17 cellular contexts compared by ENCODE assay signal in the genomic region with DNA sequence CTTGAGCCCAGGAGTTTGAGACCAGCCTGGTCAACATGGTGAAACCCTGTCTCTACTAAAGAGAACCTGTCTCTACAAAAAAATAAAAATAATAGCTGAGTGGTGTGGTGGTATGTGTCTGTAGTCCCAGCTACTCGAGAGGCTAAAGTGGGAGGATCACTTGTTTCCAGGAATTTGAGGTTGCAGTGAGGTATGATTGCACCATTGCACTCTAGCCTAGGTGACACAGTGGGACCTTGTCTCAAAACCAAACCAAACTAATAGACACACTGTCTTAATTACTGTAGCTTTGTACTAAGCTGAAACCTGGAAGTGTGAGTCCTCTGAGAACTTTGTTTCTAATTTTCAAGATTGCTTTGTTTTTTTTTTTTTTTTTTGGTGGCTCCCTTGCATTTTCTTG. TPM values are rescaled to one million over a fixed set of nuclear protein-coding genes. Genes with fewer than 3 reads are reported as not detected.
A peak's percentile ranks its signal among the peaks of the same experiment; 100 is the strongest.
DNase-seq lines count a peak whose midpoint lies in the region; ATAC-seq and TF ChIP-seq lines count a peak whose summit lies in the region.
"Had no signal": no experiment of that assay in that cellular context is flagged by ENCODE, and none has a peak within 500 bp of the region (broad histone marks: within the 10 kb centered on the region; RNA-seq: fewer than 3 reads in every experiment).

No MANE protein-coding gene starts in this region.

- H3K27ac ChIP-seq in CD8-positive, alpha-beta T cell (ENCODE audit: low read depth, low read length) = no peak overlapping the region
- no peak overlapping the region for H3K27ac ChIP-seq in naive thymus-derived CD4-positive, alpha-beta T cell (ENCODE audit: low read depth, low read length)
- H3K27ac ChIP-seq in heart right ventricle (no peak overlapping the region), stomach (no peak overlapping the region)
- H3K27ac ChIP-seq: upper lobe of left lung had no signal

- H3K36me3 ChIP-seq in CD8-positive, alpha-beta T cell (ENCODE audit: insufficient read depth, low read length) = no peaks in the 10 kb centered on the region
- no peaks in the 10 kb centered on the region for H3K36me3 ChIP-seq in naive thymus-derived CD4-positive, alpha-beta T cell (ENCODE audit: control insufficient read depth in 2 of 3, insufficient read depth in 3 of 3, low read length in 3 of 3)
- H3K36me3 ChIP-seq in heart right ventricle = no peaks in the 10 kb centered on the region
- no peaks in the 10 kb centered on the region for H3K36me3 ChIP-seq in stomach
- H3K36me3 ChIP-seq: upper lobe of left lung had no signal

- CTCF ChIA-PET in activated CD4-positive, alpha-beta T cell treated with anti-CD3 and anti-CD28 coated beads for 36 hours (lab: Charles Lee) = interaction anchor here (0.7 to 1.7 kb wide), 5 partner anchors 20 to 120 kb away, joined by 3 to 7 read pairs (median 3); no protein-coding TSS in a partner anchor
- CTCF ChIA-PET in CD8-positive, alpha-beta T cell (lab: Charles Lee) = no interaction called here
- CTCF ChIA-PET in activated CD8-positive, alpha-beta T cell treated with anti-CD3 and anti-CD28 coated beads, Interleukin-2, amount 10 ng/mL, durations not matched to agents 7 days and 5 days (lab: Charles Lee) = interaction anchor here (1.1 kb wide), 1 partner anchor 120 kb away, joined by 3 read pairs; no protein-coding TSS in a partner anchor
- CTCF ChIA-PET in naive thymus-derived CD4-positive, alpha-beta T cell (lab: Charles Lee) = interaction anchor here (0.7 kb wide), 1 partner anchor 27 kb away, joined by 3 read pairs; no protein-coding TSS in a partner anchor

- H3K27me3 ChIP-seq in CD8-positive, alpha-beta T cell (ENCODE audit: insufficient read depth, low read length) = no peaks in the 10 kb centered on the region
- no peaks in the 10 kb centered on the region for H3K27me3 ChIP-seq in naive thymus-derived CD4-positive, alpha-beta T cell (ENCODE audit: control insufficient read depth in 2 of 2, insufficient read depth in 2 of 2, low read length in 2 of 2)
- H3K27me3 ChIP-seq in heart right ventricle (no peaks in the 10 kb centered on the region), stomach (no peaks in the 10 kb centered on the region)
- H3K27me3 ChIP-seq: upper lobe of left lung had no signal

- POLR2A ChIA-PET in activated CD4-positive, alpha-beta T cell treated with anti-CD3 and anti-CD28 coated beads for 36 hours (lab: Charles Lee) = interaction anchor here (0.6 to 1.0 kb wide), 2 partner anchors 246 to 281 kb away, joined by 3 to 4 read pairs; no protein-coding TSS in a partner anchor
- POLR2A ChIA-PET in CD8-positive, alpha-beta T cell (lab: Charles Lee) = interaction anchor here (0.9 kb wide), 1 partner anchor 30 kb away, joined by 3 read pairs; a partner anchor contains a TSS
- POLR2A ChIA-PET in activated CD8-positive, alpha-beta T cell treated with anti-CD3 and anti-CD28 coated beads, Interleukin-2, amount 10 ng/mL, durations not matched to agents 7 days and 5 days (lab: Charles Lee) = interaction anchor here (0.8 kb wide), 1 partner anchor 582 kb away, joined by 3 read pairs; a partner anchor contains a TSS
- POLR2A ChIA-PET in naive thymus-derived CD4-positive, alpha-beta T cell (lab: Charles Lee) = interaction anchor here (1.1 kb wide), 1 partner anchor 26 kb away, joined by 4 read pairs; no protein-coding TSS in a partner anchor

- H3K27ac Mint-ChIP-seq in activated CD4-positive, alpha-beta T cell treated with anti-CD3 and anti-CD28 coated beads for 36 hours = peak overlapping the region; percentile 85
- peak overlapping the region; percentile 57 for H3K27ac Mint-ChIP-seq in CD8-positive, alpha-beta T cell
- no peak overlapping the region for H3K27ac Mint-ChIP-seq in activated CD8-positive, alpha-beta T cell treated with anti-CD3 and anti-CD28 coated beads, Interleukin-2, amount 10 ng/mL, durations not matched to agents 7 days and 5 days
- peak overlapping the region in 7 of 9 donors; percentile 8 to 85 (median 58) for H3K27ac Mint-ChIP-seq in naive thymus-derived CD4-positive, alpha-beta T cell

- peaks cover 42% of the 10 kb centered on the region for H3K4me1 ChIP-seq in CD8-positive, alpha-beta T cell (ENCODE audit: insufficient read depth, low read length)
- peaks cover 0 to 15% of the 10 kb centered on the region in 2 donors for H3K4me1 ChIP-seq in naive thymus-derived CD4-positive, alpha-beta T cell (ENCODE audit: control insufficient read depth in 2 of 2, insufficient read depth in 2 of 2, low read length in 2 of 2)
- H3K4me1 ChIP-seq in heart right ventricle (peaks cover 0 to 50% (median 13%) of the 10 kb centered on the region in 9 donors), stomach (peaks cover 0 to 51% (median 23%) of the 10 kb centered on the region in 4 donors)

- TF ChIP-seq POLR2A in stomach (IDR thresholded peaks at IDR 0.05) = no peak

- peaks cover 8% of the 10 kb centered on the region for H3K36me3 Mint-ChIP-seq in activated CD4-positive, alpha-beta T cell treated with anti-CD3 and anti-CD28 coated beads for 36 hours (ENCODE audit: low read depth)
- H3K36me3 Mint-ChIP-seq in CD8-positive, alpha-beta T cell = peaks cover 6% of the 10 kb centered on the region
- H3K36me3 Mint-ChIP-seq in activated CD8-positive, alpha-beta T cell treated with anti-CD3 and anti-CD28 coated beads, Interleukin-2, amount 10 ng/mL, durations not matched to agents 7 days and 5 days (ENCODE audit: low read depth) = peaks cover 2% of the 10 kb centered on the region
- H3K36me3 Mint-ChIP-seq in naive thymus-derived CD4-positive, alpha-beta T cell = peaks cover 0 to 4% (median 2%) of the 10 kb centered on the region in 5 donors

- no peaks in the 10 kb centered on the region for H3K27me3 Mint-ChIP-seq in activated CD4-positive, alpha-beta T cell treated with anti-CD3 and anti-CD28 coated beads for 36 hours
- H3K27me3 Mint-ChIP-seq in CD8-positive, alpha-beta T cell (ENCODE audit: low read depth) = no peaks in the 10 kb centered on the region
- no peaks in the 10 kb centered on the region for H3K27me3 Mint-ChIP-seq in activated CD8-positive, alpha-beta T cell treated with anti-CD3 and anti-CD28 coated beads, Interleukin-2, amount 10 ng/mL, durations not matched to agents 7 days and 5 days (ENCODE audit: low read depth)
- H3K27me3 Mint-ChIP-seq in naive thymus-derived CD4-positive, alpha-beta T cell = no peaks in the 10 kb centered on the region
- H3K27me3 Mint-ChIP-seq: IgD-negative memory B cell had no signal

- TF ChIP-seq EP300 in stomach (IDR thresholded peaks at IDR 0.05) = no peak

- H3K4me1 Mint-ChIP-seq in activated CD4-positive, alpha-beta T cell treated with anti-CD3 and anti-CD28 coated beads for 36 hours = peaks cover 63% of the 10 kb centered on the region
- H3K4me1 Mint-ChIP-seq in CD8-positive, alpha-beta T cell (ENCODE audit: low read depth) = peaks cover 70% of the 10 kb centered on the region
- peaks cover 40% of the 10 kb centered on the region for H3K4me1 Mint-ChIP-seq in activated CD8-positive, alpha-beta T cell treated with anti-CD3 and anti-CD28 coated beads, Interleukin-2, amount 10 ng/mL, durations not matched to agents 7 days and 5 days (ENCODE audit: low read depth)
- peaks cover 39 to 83% (median 76%) of the 10 kb centered on the region in 7 donors for H3K4me1 Mint-ChIP-seq in naive thymus-derived CD4-positive, alpha-beta T cell

- ATAC-seq in activated CD4-positive, alpha-beta T cell treated with anti-CD3 and anti-CD28 coated beads for 36 hours = peak; percentile 83
- no peak for ATAC-seq in CD8-positive, alpha-beta T cell
- peak; percentile 53 for ATAC-seq in activated CD8-positive, alpha-beta T cell treated with anti-CD3 and anti-CD28 coated beads, Interleukin-2, amount 10 ng/mL, durations not matched to agents 7 days and 5 days
- ATAC-seq in naive thymus-derived CD4-positive, alpha-beta T cell = no peak
- ATAC-seq in heart right ventricle = no peak
- ATAC-seq in GM21737 (IDR thresholded peaks at IDR 0.05; ENCODE audit: unreplicated experiment) = no peak

- DNase-seq in activated CD4-positive, alpha-beta T cell treated with anti-CD3 and anti-CD28 coated beads for 36 hours = peak; percentile 41
- DNase-seq in activated CD4-positive, alpha-beta T cell treated with anti-CD3 and anti-CD28 coated beads for 1 hour = no peak
- no peak for DNase-seq in CD8-positive, alpha-beta T cell
- DNase-seq in activated CD8-positive, alpha-beta T cell treated with anti-CD3 and anti-CD28 coated beads, Interleukin-2, amount 10 ng/mL, durations not matched to agents 7 days and 5 days = no peak
- no peak for DNase-seq in naive thymus-derived CD4-positive, alpha-beta T cell
- DNase-seq in heart right ventricle (no peak), stomach (no peak)
- DNase-seq: amniotic stem cell; C1 segment of cervical spinal cord; central memory CD4-positive, alpha-beta T cell; DMS79 treated with DMSO at 0.1 percent for 48 hours; effector memory CD4-positive, alpha-beta T cell; NCI-H1092 treated with DMSO at 0.1 percent for 48 hours; NCI-H774 had no signal

- no peak for TF ChIP-seq CTCF in CD8-positive, alpha-beta T cell (IDR thresholded peaks at IDR 0.05)
- TF ChIP-seq CTCF in heart right ventricle (IDR thresholded peaks at IDR 0.05) = no peak
- TF ChIP-seq CTCF in stomach (IDR thresholded peaks at IDR 0.05) = no peak

- H3K9me3 Mint-ChIP-seq in activated CD4-positive, alpha-beta T cell treated with anti-CD3 and anti-CD28 coated beads for 36 hours (ENCODE audit: low read depth) = no peaks in the 10 kb centered on the region
- H3K9me3 Mint-ChIP-seq in CD8-positive, alpha-beta T cell = no peaks in the 10 kb centered on the region
- no peaks in the 10 kb centered on the region for H3K9me3 Mint-ChIP-seq in activated CD8-positive, alpha-beta T cell treated with anti-CD3 and anti-CD28 coated beads, Interleukin-2, amount 10 ng/mL, durations not matched to agents 7 days and 5 days (ENCODE audit: insufficient read depth)
- no peaks in the 10 kb centered on the region for H3K9me3 Mint-ChIP-seq in naive thymus-derived CD4-positive, alpha-beta T cell
- H3K9me3 Mint-ChIP-seq: IgD-negative memory B cell had no signal

- no peak overlapping the region for H3K4me3 Mint-ChIP-seq in activated CD4-positive, alpha-beta T cell treated with anti-CD3 and anti-CD28 coated beads for 36 hours
- no peak overlapping the region for H3K4me3 Mint-ChIP-seq in CD8-positive, alpha-beta T cell
- no peak overlapping the region for H3K4me3 Mint-ChIP-seq in activated CD8-positive, alpha-beta T cell treated with anti-CD3 and anti-CD28 coated beads, Interleukin-2, amount 10 ng/mL, durations not matched to agents 7 days and 5 days
- H3K4me3 Mint-ChIP-seq in naive thymus-derived CD4-positive, alpha-beta T cell = peak overlapping the region in 6 of 10 donors; percentile 1 to 67 (median 42)

- H3K4me3 ChIP-seq in CD8-positive, alpha-beta T cell (ENCODE audit: low read depth, low read length) = no peak overlapping the region
- H3K4me3 ChIP-seq in naive thymus-derived CD4-positive, alpha-beta T cell (ENCODE audit: low read length) = no peak overlapping the region
- no peak overlapping the region for H3K4me3 ChIP-seq in heart right ventricle
- H3K4me3 ChIP-seq in stomach = no peak overlapping the region
- H3K4me3 ChIP-seq: upper lobe of left lung had no signal

- H3K9me3 ChIP-seq in CD8-positive, alpha-beta T cell (ENCODE audit: low read length) = no peaks in the 10 kb centered on the region
- H3K9me3 ChIP-seq in naive thymus-derived CD4-positive, alpha-beta T cell (ENCODE audit: control insufficient read depth in 2 of 3, low read length in 3 of 3) = no peaks in the 10 kb centered on the region
- H3K9me3 ChIP-seq in heart right ventricle (no peaks in the 10 kb centered on the region), stomach (no peaks in the 10 kb centered on the region)
- H3K9me3 ChIP-seq: upper lobe of left lung had no signal

- 37 to 52% methylated on average over 1 of the region's 1 CpG for WGBS in heart right ventricle, 2 donors
- 61 to 83% (median 72%) methylated on average over 1 of the region's 1 CpG for WGBS in stomach, 5 donors

- intact Hi-C loops in activated CD4-positive, alpha-beta T cell treated with anti-CD3 and anti-CD28 coated beads for 36 hours (cut with DNase I, micrococcal nuclease) = loop anchor here in 1 of 2 experiments (1.0 to 10.0 kb wide), 5 partner anchors 30 to 804 kb away; a partner anchor contains a TSS
- intact Hi-C loops in CD8-positive, alpha-beta T cell (cut with DNase I, micrococcal nuclease) = loop anchor here in 1 of 2 experiments (2.0 to 10.0 kb wide), 3 partner anchors 28 to 244 kb away; no protein-coding TSS in a partner anchor
- intact Hi-C loops in naive thymus-derived CD4-positive, alpha-beta T cell (cut with micrococcal nuclease) = loop anchor here in 1 of 2 donors (2.0 to 5.0 kb wide), 2 partner anchors 30 to 82 kb away; a partner anchor contains a TSS
- intact Hi-C loops in heart right ventricle (cut with DNase I) = loop anchor here in 1 of 10 donors (10.0 kb wide), 1 partner anchor 124 kb away; no protein-coding TSS in a partner anchor
- intact Hi-C loops in stomach (cut with DNase I; ENCODE audit: low total_unique reads) = no loop called here

RNA-seq across cellular contexts. Expression of a gene that starts 30.4 kb away (rescaled TPM):
- total RNA-seq in activated CD4-positive, alpha-beta T cell treated with anti-CD3 and anti-CD28 coated beads for 36 hours = 10 to 100 TPM; 33.7 to 39.3 TPM
- total RNA-seq in CD8-positive, alpha-beta T cell = 10 to 100 TPM; 32.9 to 35.7 TPM
- 10 to 100 TPM; 36.1 to 37.1 TPM for total RNA-seq in activated CD8-positive, alpha-beta T cell treated with anti-CD3 and anti-CD28 coated beads, Interleukin-2, amount 10 ng/mL, durations not matched to agents 7 days and 5 days
- 10 to 100 TPM; 35.8 to 73.8 (median 47.3) TPM for total RNA-seq in naive thymus-derived CD4-positive, alpha-beta T cell
- polyA plus RNA-seq in naive thymus-derived CD4-positive, alpha-beta T cell = 10 to 100 TPM; 12.7 to 25.1 TPM
- total RNA-seq in heart right ventricle = 10 to 100 TPM; 22.2 to 45.3 (median 35.9) TPM
- 1 to 10 TPM; 1.6 to 4.6 TPM for polyA plus RNA-seq in heart right ventricle
- total RNA-seq in stomach = 10 to 100 TPM; 19.6 to 75.2 (median 47.4) TPM
- polyA plus RNA-seq in stomach = 1 to 10 TPM; 2.1 to 2.3 (median 2.2) TPM

Comparison
In these comparisons a context has a peak if more than half of its experiments do, and no peak if none do; other contexts are left out.
1. ATAC-seq: peak in activated CD4-positive, alpha-beta T cell treated with anti-CD3 and anti-CD28 coated beads for 36 hours (single experiment) and activated CD8-positive, alpha-beta T cell treated with anti-CD3 and anti-CD28 coated beads, Interleukin-2, amount 10 ng/mL, durations not matched to agents 7 days and 5 days (single experiment); none in CD8-positive, alpha-beta T cell (single experiment), naive thymus-derived CD4-positive, alpha-beta T cell (single experiment), heart right ventricle (0 of 8) and GM21737 (single experiment).
2. H3K4me3 Mint-ChIP-seq: peak in naive thymus-derived CD4-positive, alpha-beta T cell (6 of 10); none in activated CD4-positive, alpha-beta T cell treated with anti-CD3 and anti-CD28 coated beads for 36 hours (single experiment), CD8-positive, alpha-beta T cell (single experiment) and activated CD8-positive, alpha-beta T cell treated with anti-CD3 and anti-CD28 coated beads, Interleukin-2, amount 10 ng/mL, durations not matched to agents 7 days and 5 days (single experiment).